18 cellular contexts compared by ENCODE assay signal in the genomic region with DNA sequence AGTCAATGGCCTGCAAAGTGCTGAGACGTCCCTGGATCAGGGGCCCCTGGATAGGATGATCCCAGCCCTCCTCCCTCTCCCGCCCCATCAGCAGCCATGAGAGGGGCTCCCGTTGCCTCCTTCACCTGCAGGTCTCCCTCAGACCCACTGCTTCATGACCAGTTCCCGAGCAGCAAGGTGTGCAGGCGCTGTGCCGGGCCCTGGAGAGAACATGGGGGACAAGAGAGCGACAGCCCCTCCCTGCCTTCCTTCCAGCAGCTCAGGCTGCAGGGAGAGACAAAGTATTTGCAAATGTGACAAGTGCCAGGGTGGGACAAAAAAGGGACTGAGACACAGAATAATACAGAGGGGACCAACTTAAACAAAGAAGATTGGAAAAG. TPM values are rescaled to one million over a fixed set of nuclear protein-coding genes. Genes with fewer than 3 reads are reported as not detected.
DNase-seq lines count a peak whose midpoint lies in the region; ATAC-seq and TF ChIP-seq lines count a peak whose summit lies in the region.
"Had no signal": no experiment of that assay in that cellular context is flagged by ENCODE, and none has a peak within 500 bp of the region (broad histone marks: within the 10 kb centered on the region; RNA-seq: fewer than 3 reads in every experiment).

No MANE protein-coding gene starts in this region.

- intact Hi-C loops in natural killer cell (cut with micrococcal nuclease) = no loop called here
- intact Hi-C loops in spleen (cut with DNase I; ENCODE audit: low total_unique reads) = no loop called here

- H3K27ac ChIP-seq in endodermal cell (ENCODE audit: low read depth, low read length) = no peak overlapping the region
- H3K27ac ChIP-seq in spleen = no peak overlapping the region
- H3K27ac ChIP-seq: 22Rv1, BLaER1, C4-2B had no signal

- peak; percentile 52 for DNase-seq in natural killer cell treated with Interleukin-12 subunit alpha and Interleukin-12 subunit beta and Interleukin-15 and Interleukin-18, amount 100 ng/mL, for 72 hours (ENCODE audit: low spot score)
- DNase-seq in natural killer cell (no peak), WTC11 (ENCODE audit: low spot score) (no peak), endodermal cell (peak; percentile 48), spleen (peak; percentile 46), medulla oblongata (ENCODE audit: extremely low spot score) (no peak)
- no peak for DNase-seq in activated CD4-positive, alpha-beta T cell treated with anti-CD3 and anti-CD28 coated beads, Interleukin-2, amount 10 ng/mL, durations not matched to agents 7 days and 5 days
- DNase-seq in stimulated activated naive CD8-positive, alpha-beta T cell treated with anti-CD3 and anti-CD28 coated beads, Interleukin-15, Interleukin-2, amounts not matched to agents 100 U/mL and 50 U/mL, for 24 hours = no peak
- DNase-seq: DMS153 had no signal

- H3K9me3 Mint-ChIP-seq in natural killer cell treated with Interleukin-12 subunit alpha and Interleukin-12 subunit beta and Interleukin-15 and Interleukin-18, amount 100 ng/mL, for 72 hours = no peaks in the 10 kb centered on the region
- H3K9me3 Mint-ChIP-seq in natural killer cell = no peaks in the 10 kb centered on the region
- no peaks in the 10 kb centered on the region for H3K9me3 Mint-ChIP-seq in WTC11
- no peaks in the 10 kb centered on the region for H3K9me3 Mint-ChIP-seq in endodermal cell
- H3K9me3 Mint-ChIP-seq in activated CD4-positive, alpha-beta T cell treated with anti-CD3 and anti-CD28 coated beads, Interleukin-2, amount 10 ng/mL, durations not matched to agents 7 days and 5 days = no peaks in the 10 kb centered on the region
- H3K9me3 Mint-ChIP-seq: CD8-positive, alpha-beta T cell had no signal

- no peaks in the 10 kb centered on the region for H3K36me3 Mint-ChIP-seq in natural killer cell treated with Interleukin-12 subunit alpha and Interleukin-12 subunit beta and Interleukin-15 and Interleukin-18, amount 100 ng/mL, for 72 hours
- H3K36me3 Mint-ChIP-seq in natural killer cell (no peaks in the 10 kb centered on the region), WTC11 (no peaks in the 10 kb centered on the region), endodermal cell (ENCODE audit: low read depth) (no peaks in the 10 kb centered on the region)
- H3K36me3 Mint-ChIP-seq in activated CD4-positive, alpha-beta T cell treated with anti-CD3 and anti-CD28 coated beads, Interleukin-2, amount 10 ng/mL, durations not matched to agents 7 days and 5 days (ENCODE audit: low read depth) = no peaks in the 10 kb centered on the region
- H3K36me3 Mint-ChIP-seq: CD4-positive, CD25-positive, alpha-beta regulatory T cell; CD8-positive, alpha-beta T cell had no signal

- CTCF ChIA-PET in WTC11 (lab: Charles Lee) = interaction anchor here (1.0 to 3.9 kb wide), 13 partner anchors 8 to 640 kb away, joined by 3 to 76 read pairs (median 12); no protein-coding TSS in a partner anchor
- CTCF ChIA-PET in activated CD4-positive, alpha-beta T cell treated with anti-CD3 and anti-CD28 coated beads, Interleukin-2, amount 10 ng/mL, durations not matched to agents 7 days and 5 days (lab: Charles Lee) = interaction anchor here (1.5 to 2.3 kb wide), 5 partner anchors 10 to 120 kb away, joined by 3 to 17 read pairs (median 7); no protein-coding TSS in a partner anchor

- H3K9ac ChIP-seq in endodermal cell (ENCODE audit: extremely low read depth, low read length, poor library complexity, severe bottlenecking) = no peak overlapping the region
- H3K9ac ChIP-seq: BLaER1 had no signal

- H3K4me1 ChIP-seq in endodermal cell (ENCODE audit: control insufficient read depth, insufficient read depth, low read length) (no peaks in the 10 kb centered on the region), spleen (no peaks in the 10 kb centered on the region)

- TF ChIP-seq CTCF in natural killer cell (IDR thresholded peaks at IDR 0.05) = no peak
- no peak for TF ChIP-seq CTCF in WTC11 (IDR thresholded peaks at IDR 0.05)
- TF ChIP-seq CTCF in endodermal cell (conservative IDR thresholded peaks at IDR 0.05) = no peak
- TF ChIP-seq CTCF in spleen (IDR thresholded peaks at IDR 0.05 in 8 of 11, conservative IDR thresholded peaks at IDR 0.05 in 3 of 11) = no peak

- no peak overlapping the region for H3K4me3 ChIP-seq in endodermal cell (ENCODE audit: low read length)
- no peak overlapping the region for H3K4me3 ChIP-seq in spleen
- H3K4me3 ChIP-seq: BLaER1, HAP-1 had no signal

- POLR2A ChIA-PET in WTC11 (lab: Charles Lee) = interaction anchor here (0.6 kb wide), 1 partner anchor 290 kb away, joined by 4 read pairs; no protein-coding TSS in a partner anchor
- POLR2A ChIA-PET in activated CD4-positive, alpha-beta T cell treated with anti-CD3 and anti-CD28 coated beads, Interleukin-2, amount 10 ng/mL, durations not matched to agents 7 days and 5 days (lab: Charles Lee) = no interaction called here

- H3K27me3 ChIP-seq in endodermal cell (ENCODE audit: control insufficient read depth, insufficient read depth, low read length, poor library complexity, severe bottlenecking) (no peaks in the 10 kb centered on the region), spleen (replicated peaks in 1 of 7) (peaks cover 0 to 8% (median 0%) of the 10 kb centered on the region in 7 donors)
- H3K27me3 ChIP-seq: BLaER1 had no signal

- ATAC-seq in natural killer cell treated with Interleukin-12 subunit alpha and Interleukin-12 subunit beta and Interleukin-15 and Interleukin-18, amount 100 ng/mL, for 72 hours = no peak
- no peak for ATAC-seq in natural killer cell
- peak; percentile 29 for ATAC-seq in WTC11
- ATAC-seq in stimulated activated naive CD8-positive, alpha-beta T cell treated with anti-CD3 and anti-CD28 coated beads, Interleukin-15, Interleukin-2, amounts not matched to agents 100 U/mL and 50 U/mL, for 24 hours = no peak

- H3K36me3 ChIP-seq in endodermal cell (ENCODE audit: control insufficient read depth, insufficient read depth, low read length) (no peaks in the 10 kb centered on the region), spleen (no peaks in the 10 kb centered on the region)
- H3K36me3 ChIP-seq: BLaER1, HAP-1 had no signal

- H3K27me3 Mint-ChIP-seq in natural killer cell treated with Interleukin-12 subunit alpha and Interleukin-12 subunit beta and Interleukin-15 and Interleukin-18, amount 100 ng/mL, for 72 hours = peaks cover 0 to 3% of the 10 kb centered on the region in 2 donors
- H3K27me3 Mint-ChIP-seq in natural killer cell (ENCODE audit: low read depth in 2 of 2) = peaks cover 0 to 4% of the 10 kb centered on the region in 2 donors
- H3K27me3 Mint-ChIP-seq in WTC11 (ENCODE audit: low read depth) = peaks cover 4% of the 10 kb centered on the region; the same call in 1 of the 2 replicates
- peaks cover 1% of the 10 kb centered on the region for H3K27me3 Mint-ChIP-seq in endodermal cell (ENCODE audit: insufficient read depth)
- peaks cover 8% of the 10 kb centered on the region for H3K27me3 Mint-ChIP-seq in activated CD4-positive, alpha-beta T cell treated with anti-CD3 and anti-CD28 coated beads, Interleukin-2, amount 10 ng/mL, durations not matched to agents 7 days and 5 days

- no peak for TF ChIP-seq POLR2A in spleen (IDR thresholded peaks at IDR 0.05)

- H3K27ac Mint-ChIP-seq in natural killer cell treated with Interleukin-12 subunit alpha and Interleukin-12 subunit beta and Interleukin-15 and Interleukin-18, amount 100 ng/mL, for 72 hours = no peak overlapping the region
- no peak overlapping the region for H3K27ac Mint-ChIP-seq in natural killer cell
- H3K27ac Mint-ChIP-seq in WTC11 = no peak overlapping the region
- no peak overlapping the region for H3K27ac Mint-ChIP-seq in endodermal cell
- no peak overlapping the region for H3K27ac Mint-ChIP-seq in activated CD4-positive, alpha-beta T cell treated with anti-CD3 and anti-CD28 coated beads, Interleukin-2, amount 10 ng/mL, durations not matched to agents 7 days and 5 days
- H3K27ac Mint-ChIP-seq: B cell; CD4-positive, CD25-positive, alpha-beta regulatory T cell; CD8-positive, alpha-beta T cell; HFFc6 had no signal

- 84 to 89% methylated on average over 3 to 7 of the region's 7 CpGs for WGBS in endodermal cell (ENCODE audit: insufficient coverage in 1 of 2, insufficient read length in 1 of 2), 2 experiments
- WGBS in spleen, 5 donors = 85 to 96% (median 89%) methylated on average over 7 of the region's 7 CpGs

- H3K9me3 ChIP-seq in endodermal cell (ENCODE audit: control insufficient read depth, low read length) = no peaks in the 10 kb centered on the region
- no peaks in the 10 kb centered on the region for H3K9me3 ChIP-seq in spleen
- H3K9me3 ChIP-seq: BLaER1, Caco-2, HAP-1 had no signal

- no peak overlapping the region for H3K4me3 Mint-ChIP-seq in natural killer cell treated with Interleukin-12 subunit alpha and Interleukin-12 subunit beta and Interleukin-15 and Interleukin-18, amount 100 ng/mL, for 72 hours
- no peak overlapping the region for H3K4me3 Mint-ChIP-seq in natural killer cell
- H3K4me3 Mint-ChIP-seq in WTC11 = no peak overlapping the region
- H3K4me3 Mint-ChIP-seq in endodermal cell = no peak overlapping the region
- H3K4me3 Mint-ChIP-seq in activated CD4-positive, alpha-beta T cell treated with anti-CD3 and anti-CD28 coated beads, Interleukin-2, amount 10 ng/mL, durations not matched to agents 7 days and 5 days = no peak overlapping the region
- H3K4me3 Mint-ChIP-seq: B cell; CD4-positive, CD25-positive, alpha-beta regulatory T cell; CD8-positive, alpha-beta T cell; HFFc6 had no signal

- H3K4me1 Mint-ChIP-seq in natural killer cell treated with Interleukin-12 subunit alpha and Interleukin-12 subunit beta and Interleukin-15 and Interleukin-18, amount 100 ng/mL, for 72 hours (ENCODE audit: low read depth in 2 of 2) = no peaks in the 10 kb centered on the region
- H3K4me1 Mint-ChIP-seq in natural killer cell = no peaks in the 10 kb centered on the region
- 0 out of 2 replicates have a peak, but pooled peaks cover 9% of the 10 kb centered on the region for H3K4me1 Mint-ChIP-seq in WTC11
- H3K4me1 Mint-ChIP-seq in endodermal cell = peaks cover 4% of the 10 kb centered on the region
- no peaks in the 10 kb centered on the region for H3K4me1 Mint-ChIP-seq in activated CD4-positive, alpha-beta T cell treated with anti-CD3 and anti-CD28 coated beads, Interleukin-2, amount 10 ng/mL, durations not matched to agents 7 days and 5 days
- H3K4me1 Mint-ChIP-seq: CD4-positive, CD25-positive, alpha-beta regulatory T cell had no signal

RNA-seq across cellular contexts. Expression of gene VDAC1, which starts 22.4 kb away (rescaled TPM):
- total RNA-seq in natural killer cell treated with Interleukin-12 subunit alpha and Interleukin-12 subunit beta and Interleukin-15 and Interleukin-18, amount 100 ng/mL, for 72 hours = 100 to 1,000 TPM; 325 to 329 TPM
- total RNA-seq in natural killer cell (10 to 100 TPM; 54.0 to 63.3 (median 60.2) TPM), WTC11 (2021) (266 to 274 TPM (median 268 TPM) in 3 replicates), endodermal cell (100 to 1,000 TPM; 202 to 226 TPM), spleen (100 to 1,000 TPM in 1 of 7 donors, 10 to 100 TPM in 6; 69.2 to 100 (median 86.4) TPM)
- 205 TPM for polyA plus RNA-seq in endodermal cell (2013, experiment 1 of 2)
- 193 TPM for polyA plus RNA-seq in endodermal cell (2013, experiment 2 of 2)
- polyA plus RNA-seq in spleen = 10 to 100 TPM; 53.3 to 84.0 (median 76.2) TPM
- 100 to 1,000 TPM; 184 to 208 TPM for total RNA-seq in activated CD4-positive, alpha-beta T cell treated with anti-CD3 and anti-CD28 coated beads, Interleukin-2, amount 10 ng/mL, durations not matched to agents 7 days and 5 days

RNA-seq across cellular contexts. Expression of gene C5orf15, which starts 58.8 kb away (rescaled TPM):
- 10 to 100 TPM; 16.7 to 41.6 TPM for total RNA-seq in natural killer cell treated with Interleukin-12 subunit alpha and Interleukin-12 subunit beta and Interleukin-15 and Interleukin-18, amount 100 ng/mL, for 72 hours
- total RNA-seq in natural killer cell = 10 to 100 TPM; 15.2 to 19.9 (median 18.0) TPM
- 29.9 to 32.7 TPM (median 30.3 TPM) in 3 replicates for total RNA-seq in WTC11 (2021)
- total RNA-seq in endodermal cell = 10 to 100 TPM; 37.6 to 37.7 TPM
- 64.4 TPM for polyA plus RNA-seq in endodermal cell (2013, experiment 1 of 2)
- polyA plus RNA-seq in endodermal cell (2013, experiment 2 of 2) = 60.7 TPM
- 10 to 100 TPM; 25.4 to 49.6 (median 28.6) TPM for total RNA-seq in spleen
- 10 to 100 TPM; 28.1 to 28.8 (median 28.4) TPM for polyA plus RNA-seq in spleen
- 10 to 100 TPM; 21.9 to 32.7 TPM for total RNA-seq in activated CD4-positive, alpha-beta T cell treated with anti-CD3 and anti-CD28 coated beads, Interleukin-2, amount 10 ng/mL, durations not matched to agents 7 days and 5 days

Comparison
In these comparisons a context has a peak if more than half of its experiments do, and no peak if none do; other contexts are left out.
1. DNase-seq: peak in natural killer cell treated with Interleukin-12 subunit alpha and Interleukin-12 subunit beta and Interleukin-15 and Interleukin-18, amount 100 ng/mL, for 72 hours (single experiment), endodermal cell (single experiment) and spleen (single experiment); none in natural killer cell (single experiment), WTC11 (single experiment), activated CD4-positive, alpha-beta T cell treated with anti-CD3 and anti-CD28 coated beads, Interleukin-2, amount 10 ng/mL, durations not matched to agents 7 days and 5 days (single experiment), stimulated activated naive CD8-positive, alpha-beta T cell treated with anti-CD3 and anti-CD28 coated beads, Interleukin-15, Interleukin-2, amounts not matched to agents 100 U/mL and 50 U/mL, for 24 hours (single experiment) and medulla oblongata (single experiment).